Comparison of ENCODE assay signal across 20 cellular contexts in the genomic region with DNA sequence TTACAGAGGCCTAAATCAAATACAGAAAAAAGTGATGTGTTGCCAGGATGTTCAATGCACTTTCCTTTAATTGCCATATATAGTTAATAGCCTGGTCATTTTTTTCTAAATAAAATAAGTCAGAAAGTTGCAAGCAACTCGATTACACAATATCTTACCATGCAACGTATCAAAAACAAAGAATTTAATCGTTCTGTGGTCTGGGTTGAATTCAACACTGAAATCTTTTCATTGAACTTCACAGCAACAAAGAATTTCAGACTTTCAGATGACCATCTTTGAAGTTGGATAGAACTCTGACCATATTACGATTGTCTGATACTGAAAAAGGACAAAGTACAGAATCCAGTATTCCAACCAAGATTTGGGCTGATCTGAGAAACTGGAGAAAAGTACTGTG.
"Had no signal": no experiment of that assay in that cellular context is flagged by ENCODE, and none has a peak within 500 bp of the region (broad histone marks: within the 10 kb centered on the region; RNA-seq: fewer than 3 reads in every experiment).

No MANE protein-coding gene starts in this region.

- DNase-seq: activated CD4-positive, alpha-beta T cell treated with anti-CD3 and anti-CD28 coated beads, Interleukin-2, amount 10 ng/mL, durations not matched to agents 7 days and 5 days; activated CD8-positive, alpha-beta memory T cell treated with anti-CD3 and anti-CD28 coated beads, Interleukin-2, amount 10 ng/mL, durations not matched to agents 7 days and 5 days; activated CD8-positive, alpha-beta T cell treated with anti-CD3 and anti-CD28 coated beads for 36 hours; activated effector memory CD4-positive, alpha-beta T cell treated with anti-CD3 and anti-CD28 coated beads, Interleukin-2, amount 50 U/mL, for 16 hours; activated naive CD4-positive, alpha-beta T cell treated with anti-CD3 and anti-CD28 coated beads, Interleukin-2, amount 10 ng/mL, durations not matched to agents 7 days and 5 days; activated T-cell treated with anti-CD3 and anti-CD28 coated beads for 4 hours; anterior cingulate cortex; effector CD4-positive, alpha-beta T cell; heart right ventricle; left colon; mucosa of descending colon; nephron progenitor cell; pancreas; right cardiac atrium; small intestine; stimulated activated naive B cell treated with anti-CD40 and anti-IgM and Interleukin-4, amounts not matched to agents 10 μg/mL and 1 μg/mL and 100 μg/mL, for 72 hours; transverse colon; uterus had no signal

- H3K4me3 ChIP-seq: heart right ventricle, mucosa of descending colon, pancreas, transverse colon, uterus had no signal

- H3K9me3 ChIP-seq: heart right ventricle, mucosa of descending colon, pancreas, transverse colon, uterus had no signal

- H3K36me3 ChIP-seq: heart right ventricle, pancreas, transverse colon, uterus had no signal

- H3K27ac ChIP-seq: heart right ventricle, pancreas, transverse colon, uterus, VCaP had no signal

- ATAC-seq: activated CD4-positive, CD25-positive, alpha-beta regulatory T cell treated with anti-CD3 and anti-CD28 coated beads, Interleukin-2, amount 50 U/mL, for 24 hours; activated CD8-positive, alpha-beta memory T cell treated with anti-CD3 and anti-CD28 coated beads, Interleukin-2, amount 10 ng/mL, durations not matched to agents 7 days and 5 days; activated CD8-positive, alpha-beta T cell treated with anti-CD3 and anti-CD28 coated beads for 36 hours; heart right ventricle; left colon; mucosa of descending colon; pancreas; right cardiac atrium; stimulated activated naive B cell treated with anti-CD40 and anti-IgM and Interleukin-4, amounts not matched to agents 10 μg/mL and 1 μg/mL and 100 μg/mL, for 72 hours had no signal

- H3K4me1 ChIP-seq: heart right ventricle, pancreas, transverse colon, uterus had no signal
